1 cellular context compared by ENCODE assay signal in the genomic region with DNA sequence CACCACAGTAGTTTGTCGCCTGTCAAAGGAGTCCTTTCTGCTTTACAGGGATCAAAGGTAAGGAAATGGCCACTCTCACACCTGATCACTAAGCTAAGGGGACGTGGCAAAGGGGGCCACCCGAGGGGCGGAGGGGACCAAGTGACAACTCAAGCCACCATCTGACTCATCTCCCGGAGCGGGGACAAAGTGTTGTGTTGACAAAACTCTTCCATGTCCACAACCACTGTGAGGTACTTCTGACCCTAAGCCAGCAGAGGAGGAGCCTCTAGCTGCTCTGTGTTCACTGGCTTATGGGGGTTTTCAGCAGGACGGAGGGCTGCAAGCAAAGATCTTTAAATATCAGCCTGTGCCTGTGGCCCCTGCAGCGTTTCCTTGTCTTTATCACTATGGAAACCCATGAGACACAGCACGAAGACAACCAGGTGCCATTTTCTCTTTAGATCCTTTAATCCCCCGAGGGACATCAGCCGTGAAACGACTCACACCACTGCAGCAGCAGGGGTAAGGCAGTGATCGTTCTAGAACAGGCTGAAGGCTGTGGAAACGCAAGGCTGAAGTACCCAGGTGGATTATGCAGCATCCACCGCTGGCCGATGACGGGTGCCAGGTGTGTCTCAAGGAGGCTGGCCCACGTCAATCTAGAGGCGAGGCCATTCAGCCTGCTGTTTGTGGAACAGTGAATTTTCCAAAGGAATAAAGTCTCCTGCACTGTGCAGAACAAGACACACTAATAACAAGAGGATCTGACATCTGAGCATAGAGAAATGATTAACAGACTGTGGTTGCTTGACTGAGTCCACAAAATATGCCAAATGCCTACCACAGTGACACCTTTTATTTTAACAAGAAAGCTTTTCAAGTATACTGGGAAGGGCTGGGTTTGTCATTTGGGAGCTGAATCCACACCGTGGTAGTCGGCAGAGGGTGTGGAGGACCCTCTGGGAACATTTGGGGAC.
A peak's percentile ranks its signal among the peaks of the same experiment; 100 is the strongest.
TF ChIP-seq lines count a peak whose summit lies in the region.

No MANE protein-coding gene starts in this region.

TF ChIP-seq in HepG2, 621 proteins besides CTCF, POLR2A, EP300 and RAD21 (continued from another document and continues in another):
- TF ChIP-seq RFXAP (CRISPR knock-in tag; IDR thresholded peaks at IDR 0.05; ENCODE audit: borderline replicate concordance) (no peak), SETDB1 (CRISPR knock-in tag; IDR thresholded peaks at IDR 0.05; ENCODE audit: borderline replicate concordance) (no peak), RORA (CRISPR knock-in tag; IDR thresholded peaks at IDR 0.05) (no peak), ZFX (CRISPR knock-in tag; IDR thresholded peaks at IDR 0.05; ENCODE audit: low read depth) (no peak), RAD51 (IDR thresholded peaks at IDR 0.05; ENCODE audit: borderline replicate concordance) (no peak), GABPA (IDR thresholded peaks at IDR 0.05; ENCODE audit: low read depth, low read length) (no peak), GABPA (CRISPR knock-in tag; IDR thresholded peaks at IDR 0.05; ENCODE audit: low read depth) (no peak), RFX1 (IDR thresholded peaks at IDR 0.05) (no peak), KLF6 (CRISPR knock-in tag; IDR thresholded peaks at IDR 0.05) (no peak), ZNF460 (CRISPR knock-in tag; IDR thresholded peaks at IDR 0.05; ENCODE audit: borderline replicate concordance) (no peak), ZSCAN30 (CRISPR knock-in tag; IDR thresholded peaks at IDR 0.05) (no peak), FOXO1 (CRISPR knock-in tag; IDR thresholded peaks at IDR 0.05) (peak; percentile 73; the same call in 1 of the 2 replicates), SNRNP70 (IDR thresholded peaks at IDR 0.05; ENCODE audit: low read depth, low read length) (no peak), NONO (IDR thresholded peaks at IDR 0.05) (no peak), NONO (CRISPR knock-in tag; conservative IDR thresholded peaks at IDR 0.05) (peak; percentile 13; the same call in 1 of the 2 replicates), SRSF9 (IDR thresholded peaks at IDR 0.05; ENCODE audit: borderline replicate concordance, insufficient read depth, low read depth, low read length, poor library complexity, severe bottlenecking) (no peak), ZNF264 (CRISPR knock-in tag; IDR thresholded peaks at IDR 0.05) (no peak), YEATS2 (CRISPR knock-in tag; IDR thresholded peaks at IDR 0.05; ENCODE audit: borderline replicate concordance) (no peak), HNRNPUL1 (IDR thresholded peaks at IDR 0.05; ENCODE audit: low read depth, low read length) (no peak), MBNL3 (CRISPR knock-in tag; conservative IDR thresholded peaks at IDR 0.05) (no peak), NAIF1 (CRISPR knock-in tag; IDR thresholded peaks at IDR 0.05; ENCODE audit: borderline replicate concordance) (peak; percentile 36; the same call in 1 of the 2 replicates), ZNF253 (CRISPR knock-in tag; IDR thresholded peaks at IDR 0.05; ENCODE audit: borderline replicate concordance) (no peak), ZNF329 (CRISPR knock-in tag; IDR thresholded peaks at IDR 0.05; ENCODE audit: low read depth) (no peak), MED1 (CRISPR knock-in tag; IDR thresholded peaks at IDR 0.05) (peak; percentile 59)
- TF ChIP-seq, protein P1, sequence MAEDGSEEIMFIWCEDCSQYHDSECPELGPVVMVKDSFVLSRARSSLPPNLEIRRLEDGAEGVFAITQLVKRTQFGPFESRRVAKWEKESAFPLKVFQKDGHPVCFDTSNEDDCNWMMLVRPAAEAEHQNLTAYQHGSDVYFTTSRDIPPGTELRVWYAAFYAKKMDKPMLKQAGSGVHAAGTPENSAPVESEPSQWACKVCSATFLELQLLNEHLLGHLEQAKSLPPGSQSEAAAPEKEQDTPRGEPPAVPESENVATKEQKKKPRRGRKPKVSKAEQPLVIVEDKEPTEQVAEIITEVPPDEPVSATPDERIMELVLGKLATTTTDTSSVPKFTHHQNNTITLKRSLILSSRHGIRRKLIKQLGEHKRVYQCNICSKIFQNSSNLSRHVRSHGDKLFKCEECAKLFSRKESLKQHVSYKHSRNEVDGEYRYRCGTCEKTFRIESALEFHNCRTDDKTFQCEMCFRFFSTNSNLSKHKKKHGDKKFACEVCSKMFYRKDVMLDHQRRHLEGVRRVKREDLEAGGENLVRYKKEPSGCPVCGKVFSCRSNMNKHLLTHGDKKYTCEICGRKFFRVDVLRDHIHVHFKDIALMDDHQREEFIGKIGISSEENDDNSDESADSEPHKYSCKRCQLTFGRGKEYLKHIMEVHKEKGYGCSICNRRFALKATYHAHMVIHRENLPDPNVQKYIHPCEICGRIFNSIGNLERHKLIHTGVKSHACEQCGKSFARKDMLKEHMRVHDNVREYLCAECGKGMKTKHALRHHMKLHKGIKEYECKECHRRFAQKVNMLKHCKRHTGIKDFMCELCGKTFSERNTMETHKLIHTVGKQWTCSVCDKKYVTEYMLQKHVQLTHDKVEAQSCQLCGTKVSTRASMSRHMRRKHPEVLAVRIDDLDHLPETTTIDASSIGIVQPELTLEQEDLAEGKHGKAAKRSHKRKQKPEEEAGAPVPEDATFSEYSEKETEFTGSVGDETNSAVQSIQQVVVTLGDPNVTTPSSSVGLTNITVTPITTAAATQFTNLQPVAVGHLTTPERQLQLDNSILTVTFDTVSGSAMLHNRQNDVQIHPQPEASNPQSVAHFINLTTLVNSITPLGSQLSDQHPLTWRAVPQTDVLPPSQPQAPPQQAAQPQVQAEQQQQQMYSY (CRISPR knock-in tag; IDR thresholded peaks at IDR 0.05), result no peak
- TF ChIP-seq, protein P2, sequence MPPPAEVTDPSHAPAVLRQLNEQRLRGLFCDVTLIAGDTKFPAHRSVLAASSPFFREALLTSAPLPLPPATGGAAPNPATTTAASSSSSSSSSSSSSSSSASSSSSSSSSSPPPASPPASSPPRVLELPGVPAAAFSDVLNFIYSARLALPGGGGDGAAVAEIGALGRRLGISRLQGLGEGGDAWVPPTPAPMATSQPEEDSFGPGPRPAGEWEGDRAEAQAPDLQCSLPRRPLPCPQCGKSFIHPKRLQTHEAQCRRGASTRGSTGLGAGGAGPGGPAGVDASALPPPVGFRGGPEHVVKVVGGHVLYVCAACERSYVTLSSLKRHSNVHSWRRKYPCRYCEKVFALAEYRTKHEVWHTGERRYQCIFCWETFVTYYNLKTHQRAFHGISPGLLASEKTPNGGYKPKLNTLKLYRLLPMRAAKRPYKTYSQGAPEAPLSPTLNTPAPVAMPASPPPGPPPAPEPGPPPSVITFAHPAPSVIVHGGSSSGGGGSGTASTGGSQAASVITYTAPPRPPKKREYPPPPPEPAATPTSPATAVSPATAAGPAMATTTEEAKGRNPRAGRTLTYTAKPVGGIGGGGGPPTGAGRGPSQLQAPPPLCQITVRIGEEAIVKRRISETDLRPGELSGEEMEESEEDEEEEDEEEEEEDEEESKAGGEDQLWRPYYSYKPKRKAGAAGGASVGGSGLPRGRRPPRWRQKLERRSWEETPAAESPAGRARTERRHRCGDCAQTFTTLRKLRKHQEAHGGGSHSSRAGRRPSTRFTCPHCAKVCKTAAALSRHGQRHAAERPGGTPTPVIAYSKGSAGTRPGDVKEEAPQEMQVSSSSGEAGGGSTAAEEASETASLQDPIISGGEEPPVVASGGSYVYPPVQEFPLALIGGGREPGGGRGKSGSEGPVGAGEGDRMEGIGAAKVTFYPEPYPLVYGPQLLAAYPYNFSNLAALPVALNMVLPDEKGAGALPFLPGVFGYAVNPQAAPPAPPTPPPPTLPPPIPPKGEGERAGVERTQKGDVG (CRISPR knock-in tag; IDR thresholded peaks at IDR 0.05; ENCODE audit: borderline replicate concordance), result no peak
- TF ChIP-seq, protein P3, sequence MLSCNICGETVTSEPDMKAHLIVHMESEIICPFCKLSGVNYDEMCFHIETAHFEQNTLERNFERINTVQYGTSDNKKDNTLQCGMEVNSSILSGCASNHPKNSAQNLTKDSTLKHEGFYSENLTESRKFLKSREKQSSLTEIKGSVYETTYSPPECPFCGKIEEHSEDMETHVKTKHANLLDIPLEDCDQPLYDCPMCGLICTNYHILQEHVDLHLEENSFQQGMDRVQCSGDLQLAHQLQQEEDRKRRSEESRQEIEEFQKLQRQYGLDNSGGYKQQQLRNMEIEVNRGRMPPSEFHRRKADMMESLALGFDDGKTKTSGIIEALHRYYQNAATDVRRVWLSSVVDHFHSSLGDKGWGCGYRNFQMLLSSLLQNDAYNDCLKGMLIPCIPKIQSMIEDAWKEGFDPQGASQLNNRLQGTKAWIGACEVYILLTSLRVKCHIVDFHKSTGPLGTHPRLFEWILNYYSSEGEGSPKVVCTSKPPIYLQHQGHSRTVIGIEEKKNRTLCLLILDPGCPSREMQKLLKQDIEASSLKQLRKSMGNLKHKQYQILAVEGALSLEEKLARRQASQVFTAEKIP (CRISPR knock-in tag; IDR thresholded peaks at IDR 0.05; ENCODE audit: borderline replicate concordance), result no peak
- TF ChIP-seq, protein P4, sequence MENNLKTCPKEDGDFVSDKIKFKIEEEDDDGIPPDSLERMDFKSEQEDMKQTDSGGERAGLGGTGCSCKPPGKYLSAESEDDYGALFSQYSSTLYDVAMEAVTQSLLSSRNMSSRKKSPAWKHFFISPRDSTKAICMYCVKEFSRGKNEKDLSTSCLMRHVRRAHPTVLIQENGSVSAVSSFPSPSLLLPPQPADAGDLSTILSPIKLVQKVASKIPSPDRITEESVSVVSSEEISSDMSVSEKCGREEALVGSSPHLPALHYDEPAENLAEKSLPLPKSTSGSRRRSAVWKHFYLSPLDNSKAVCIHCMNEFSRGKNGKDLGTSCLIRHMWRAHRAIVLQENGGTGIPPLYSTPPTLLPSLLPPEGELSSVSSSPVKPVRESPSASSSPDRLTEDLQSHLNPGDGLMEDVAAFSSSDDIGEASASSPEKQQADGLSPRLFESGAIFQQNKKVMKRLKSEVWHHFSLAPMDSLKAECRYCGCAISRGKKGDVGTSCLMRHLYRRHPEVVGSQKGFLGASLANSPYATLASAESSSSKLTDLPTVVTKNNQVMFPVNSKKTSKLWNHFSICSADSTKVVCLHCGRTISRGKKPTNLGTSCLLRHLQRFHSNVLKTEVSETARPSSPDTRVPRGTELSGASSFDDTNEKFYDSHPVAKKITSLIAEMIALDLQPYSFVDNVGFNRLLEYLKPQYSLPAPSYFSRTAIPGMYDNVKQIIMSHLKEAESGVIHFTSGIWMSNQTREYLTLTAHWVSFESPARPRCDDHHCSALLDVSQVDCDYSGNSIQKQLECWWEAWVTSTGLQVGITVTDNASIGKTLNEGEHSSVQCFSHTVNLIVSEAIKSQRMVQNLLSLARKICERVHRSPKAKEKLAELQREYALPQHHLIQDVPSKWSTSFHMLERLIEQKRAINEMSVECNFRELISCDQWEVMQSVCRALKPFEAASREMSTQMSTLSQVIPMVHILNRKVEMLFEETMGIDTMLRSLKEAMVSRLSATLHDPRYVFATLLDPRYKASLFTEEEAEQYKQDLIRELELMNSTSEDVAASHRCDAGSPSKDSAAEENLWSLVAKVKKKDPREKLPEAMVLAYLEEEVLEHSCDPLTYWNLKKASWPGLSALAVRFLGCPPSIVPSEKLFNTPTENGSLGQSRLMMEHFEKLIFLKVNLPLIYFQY (CRISPR knock-in tag; IDR thresholded peaks at IDR 0.05; ENCODE audit: borderline replicate concordance), result peak; percentile 30; the same call in 1 of the 2 replicates
- TF ChIP-seq, protein P5, sequence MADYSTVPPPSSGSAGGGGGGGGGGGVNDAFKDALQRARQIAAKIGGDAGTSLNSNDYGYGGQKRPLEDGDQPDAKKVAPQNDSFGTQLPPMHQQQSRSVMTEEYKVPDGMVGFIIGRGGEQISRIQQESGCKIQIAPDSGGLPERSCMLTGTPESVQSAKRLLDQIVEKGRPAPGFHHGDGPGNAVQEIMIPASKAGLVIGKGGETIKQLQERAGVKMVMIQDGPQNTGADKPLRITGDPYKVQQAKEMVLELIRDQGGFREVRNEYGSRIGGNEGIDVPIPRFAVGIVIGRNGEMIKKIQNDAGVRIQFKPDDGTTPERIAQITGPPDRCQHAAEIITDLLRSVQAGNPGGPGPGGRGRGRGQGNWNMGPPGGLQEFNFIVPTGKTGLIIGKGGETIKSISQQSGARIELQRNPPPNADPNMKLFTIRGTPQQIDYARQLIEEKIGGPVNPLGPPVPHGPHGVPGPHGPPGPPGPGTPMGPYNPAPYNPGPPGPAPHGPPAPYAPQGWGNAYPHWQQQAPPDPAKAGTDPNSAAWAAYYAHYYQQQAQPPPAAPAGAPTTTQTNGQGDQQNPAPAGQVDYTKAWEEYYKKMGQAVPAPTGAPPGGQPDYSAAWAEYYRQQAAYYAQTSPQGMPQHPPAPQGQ (CRISPR knock-in tag; IDR thresholded peaks at IDR 0.05; ENCODE audit: borderline replicate concordance), result no peak
- TF ChIP-seq, protein P6, sequence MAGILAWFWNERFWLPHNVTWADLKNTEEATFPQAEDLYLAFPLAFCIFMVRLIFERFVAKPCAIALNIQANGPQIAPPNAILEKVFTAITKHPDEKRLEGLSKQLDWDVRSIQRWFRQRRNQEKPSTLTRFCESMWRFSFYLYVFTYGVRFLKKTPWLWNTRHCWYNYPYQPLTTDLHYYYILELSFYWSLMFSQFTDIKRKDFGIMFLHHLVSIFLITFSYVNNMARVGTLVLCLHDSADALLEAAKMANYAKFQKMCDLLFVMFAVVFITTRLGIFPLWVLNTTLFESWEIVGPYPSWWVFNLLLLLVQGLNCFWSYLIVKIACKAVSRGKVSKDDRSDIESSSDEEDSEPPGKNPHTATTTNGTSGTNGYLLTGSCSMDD (CRISPR knock-in tag; IDR thresholded peaks at IDR 0.05), result no peak
- TF ChIP-seq, protein P7, sequence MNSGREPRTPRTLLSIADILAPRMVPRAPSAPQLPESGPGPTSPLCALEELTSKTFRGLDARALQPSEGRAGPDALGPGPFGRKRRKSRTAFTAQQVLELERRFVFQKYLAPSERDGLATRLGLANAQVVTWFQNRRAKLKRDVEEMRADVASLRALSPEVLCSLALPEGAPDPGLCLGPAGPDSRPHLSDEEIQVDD (CRISPR knock-in tag; IDR thresholded peaks at IDR 0.05; ENCODE audit: borderline replicate concordance), result no peak
- TF ChIP-seq, protein P8, sequence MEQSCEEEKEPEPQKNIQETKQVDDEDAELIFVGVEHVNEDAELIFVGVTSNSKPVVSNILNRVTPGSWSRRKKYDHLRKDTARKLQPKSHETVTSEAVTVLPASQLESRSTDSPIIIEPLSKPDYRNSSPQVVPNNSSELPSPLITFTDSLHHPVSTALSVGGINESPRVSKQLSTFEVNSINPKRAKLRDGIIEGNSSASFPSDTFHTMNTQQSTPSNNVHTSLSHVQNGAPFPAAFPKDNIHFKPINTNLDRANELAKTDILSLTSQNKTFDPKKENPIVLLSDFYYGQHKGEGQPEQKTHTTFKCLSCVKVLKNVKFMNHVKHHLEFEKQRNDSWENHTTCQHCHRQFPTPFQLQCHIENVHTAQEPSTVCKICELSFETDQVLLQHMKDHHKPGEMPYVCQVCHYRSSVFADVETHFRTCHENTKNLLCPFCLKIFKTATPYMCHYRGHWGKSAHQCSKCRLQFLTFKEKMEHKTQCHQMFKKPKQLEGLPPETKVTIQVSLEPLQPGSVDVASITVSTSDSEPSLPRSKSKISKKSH (CRISPR knock-in tag; IDR thresholded peaks at IDR 0.05; ENCODE audit: borderline replicate concordance), result no peak
- TF ChIP-seq, protein P9, sequence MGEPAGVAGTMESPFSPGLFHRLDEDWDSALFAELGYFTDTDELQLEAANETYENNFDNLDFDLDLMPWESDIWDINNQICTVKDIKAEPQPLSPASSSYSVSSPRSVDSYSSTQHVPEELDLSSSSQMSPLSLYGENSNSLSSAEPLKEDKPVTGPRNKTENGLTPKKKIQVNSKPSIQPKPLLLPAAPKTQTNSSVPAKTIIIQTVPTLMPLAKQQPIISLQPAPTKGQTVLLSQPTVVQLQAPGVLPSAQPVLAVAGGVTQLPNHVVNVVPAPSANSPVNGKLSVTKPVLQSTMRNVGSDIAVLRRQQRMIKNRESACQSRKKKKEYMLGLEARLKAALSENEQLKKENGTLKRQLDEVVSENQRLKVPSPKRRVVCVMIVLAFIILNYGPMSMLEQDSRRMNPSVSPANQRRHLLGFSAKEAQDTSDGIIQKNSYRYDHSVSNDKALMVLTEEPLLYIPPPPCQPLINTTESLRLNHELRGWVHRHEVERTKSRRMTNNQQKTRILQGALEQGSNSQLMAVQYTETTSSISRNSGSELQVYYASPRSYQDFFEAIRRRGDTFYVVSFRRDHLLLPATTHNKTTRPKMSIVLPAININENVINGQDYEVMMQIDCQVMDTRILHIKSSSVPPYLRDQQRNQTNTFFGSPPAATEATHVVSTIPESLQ (CRISPR knock-in tag; conservative IDR thresholded peaks at IDR 0.05), result no peak
